8 cellular contexts compared by ENCODE assay signal in the genomic region with DNA sequence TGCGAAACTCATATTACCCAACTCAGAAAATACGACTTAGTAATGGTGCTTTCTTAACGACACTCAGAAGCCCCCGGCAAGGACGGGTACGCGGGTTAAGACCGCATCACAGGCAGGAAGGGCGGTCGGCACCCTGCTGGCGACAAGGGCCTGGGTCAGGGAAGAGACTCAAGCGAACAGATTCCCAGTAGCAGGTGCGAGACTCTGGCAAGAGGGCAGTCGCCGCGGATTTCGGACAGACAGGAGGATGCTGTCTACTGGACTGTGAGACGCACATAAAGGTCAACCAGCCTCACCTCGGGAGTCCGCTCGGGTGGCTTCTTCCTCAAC. TPM values are rescaled to one million over a fixed set of nuclear protein-coding genes. Genes with fewer than 3 reads are reported as not detected.
DNase-seq lines count a peak whose midpoint lies in the region; ATAC-seq, FAIRE-seq and TF ChIP-seq lines count a peak whose summit lies in the region.

No MANE protein-coding gene starts in this region.

- dilution Hi-C loops in keratinocyte (cut with MboI; ENCODE audit: extremely low pct_ligation_motif_present, low sequenced_read_pairs) = no loop called here

- H3K27ac Mint-ChIP-seq in T-cell (peak overlapping the region; percentile 99), MCF 10A (ENCODE audit: low read depth, unreplicated experiment) (peak overlapping the region; percentile 97)

- H2AFZ ChIP-seq in DND-41 (ENCODE audit: low read depth, low read length) = peak overlapping the region; percentile 94
- H2AFZ ChIP-seq in keratinocyte (ENCODE audit: control insufficient read depth, low read length) = peak overlapping the region; percentile 97

- CTCF ChIA-PET in T-cell (lab: Charles Lee) (interaction anchor here in 1 of 2 donors (2.0 kb wide), 1 partner anchor 45 kb away, joined by 7 read pairs; no protein-coding TSS in a partner anchor), MCF 10A (lab: Yijun Ruan, JAX) (no interaction called here)

- DNase-seq in DND-41 (peak; percentile 73), T-cell (peak in 31 of 34 experiments; percentile 36 to 74 (median 60)), MCF 10A (ENCODE audit: unreplicated experiment) (peak; percentile 73), keratinocyte (ENCODE audit: low read depth, low spot score) (no peak), NCI-H1694 treated with DMSO at 0.1 percent for 48 hours (lab: John Stamatoyannopoulos, UW) (no peak)
- peak; percentile 60 to 61 for DNase-seq in stimulated activated CD4-positive, alpha-beta T cell treated with anti-CD3 and anti-CD28 coated beads, Interleukin-2, amount 100 ng/mL, for 24 hours

- peaks cover 3% of the 10 kb centered on the region for H3K9me1 ChIP-seq in keratinocyte (ENCODE audit: control insufficient read depth, extremely low read depth, insufficient read depth, low read length)

- H3K27me3 ChIP-seq in DND-41 (ENCODE audit: insufficient read depth, low read length, poor library complexity) (no peaks in the 10 kb centered on the region), HUES48 (ENCODE audit: control insufficient read depth, insufficient read depth, low read length) (no peaks in the 10 kb centered on the region), keratinocyte (ENCODE audit: control insufficient read depth, extremely low read depth, insufficient read depth, low read length) (no peaks in the 10 kb centered on the region)

- H3K9me3 ChIP-seq in DND-41 (ENCODE audit: insufficient read depth, low read length, severe bottlenecking) = no peaks in the 10 kb centered on the region
- no peaks in the 10 kb centered on the region for H3K9me3 ChIP-seq in HUES48 (ENCODE audit: control insufficient read depth, insufficient read depth, low read length)
- H3K9me3 ChIP-seq in keratinocyte (ENCODE audit: control insufficient read depth, low read depth, low read length) = no peaks in the 10 kb centered on the region

- BruUV-seq in MCF 10A (replicated peaks; lab: Mats Ljungman, UMichigan) = TSS peak; percentile 58

- H3K36me3 Mint-ChIP-seq in T-cell = no peaks in the 10 kb centered on the region
- H3K36me3 Mint-ChIP-seq in MCF 10A (ENCODE audit: insufficient read depth, unreplicated experiment) = peaks cover 11% of the 10 kb centered on the region

- H3K27ac ChIP-seq in DND-41 (ENCODE audit: low read length) (peak overlapping the region; percentile 88), HUES48 (ENCODE audit: low read depth, low read length) (peak overlapping the region; percentile 99), keratinocyte (ENCODE audit: control insufficient read depth, insufficient read depth, low read length) (peak overlapping the region; percentile 91)

- POLR2A ChIA-PET in T-cell (lab: Charles Lee) = interaction anchor here in 1 of 2 donors (1.0 kb wide), 1 partner anchor 45 kb away, joined by 3 read pairs; no protein-coding TSS in a partner anchor
- POLR2A ChIA-PET in MCF 10A (lab: Yijun Ruan, JAX) = interaction anchor here (0.6 to 1.5 kb wide), 4 partner anchors 11 to 659 kb away, joined by 3 to 4 read pairs (median 3); no protein-coding TSS in a partner anchor

- H3K9ac ChIP-seq in DND-41 (ENCODE audit: low read depth, low read length) = peak overlapping the region; percentile 88
- H3K9ac ChIP-seq in HUES48 (ENCODE audit: low read depth, low read length) = peak overlapping the region; percentile 90
- H3K9ac ChIP-seq in keratinocyte (ENCODE audit: control insufficient read depth, extremely low read depth, insufficient read depth, low read length) = peak overlapping the region; percentile 86

- intact Hi-C loops in MCF 10A (cut with micrococcal nuclease) = loop anchor here (1.0 to 2.0 kb wide), 2 partner anchors 45 to 372 kb away; no protein-coding TSS in a partner anchor

- peak overlapping the region; percentile 69 for H3K4me2 ChIP-seq in DND-41 (ENCODE audit: insufficient read depth, low read length)
- peak overlapping the region; percentile 84 for H3K4me2 ChIP-seq in keratinocyte (ENCODE audit: control insufficient read depth, extremely low read depth, insufficient read depth, low read depth, low read length)

- H3K27me3 Mint-ChIP-seq in T-cell = no peaks in the 10 kb centered on the region
- no peaks in the 10 kb centered on the region for H3K27me3 Mint-ChIP-seq in MCF 10A (ENCODE audit: insufficient read depth, unreplicated experiment)

- H3K36me3 ChIP-seq in DND-41 (ENCODE audit: insufficient read depth, low read length) = peaks cover 5% of the 10 kb centered on the region; the same call in 1 of the 2 replicates
- no peaks in the 10 kb centered on the region for H3K36me3 ChIP-seq in HUES48 (ENCODE audit: control insufficient read depth, insufficient read depth, low read length)
- H3K36me3 ChIP-seq in keratinocyte (ENCODE audit: control insufficient read depth in 2 of 2, extremely low read depth in 1 of 2, insufficient read depth in 2 of 2, low read length in 2 of 2) = peaks cover 0 to 2% of the 10 kb centered on the region in 2 experiments

- H4K20me1 ChIP-seq in DND-41 (ENCODE audit: insufficient read depth, low read length) = peaks cover 10% of the 10 kb centered on the region; the same call in 1 of the 2 replicates
- no peaks in the 10 kb centered on the region for H4K20me1 ChIP-seq in keratinocyte (ENCODE audit: control insufficient read depth, extremely low read depth, insufficient read depth, low read length)

- peak overlapping the region; percentile 65 to 84 for H3K4me3 ChIP-seq in DND-41 (ENCODE audit: low read depth in 1 of 2, low read length in 2 of 2)
- H3K4me3 ChIP-seq in HUES48 (ENCODE audit: low read depth, low read length) = peak overlapping the region; percentile 100
- H3K4me3 ChIP-seq in keratinocyte (ENCODE audit: control insufficient read depth in 2 of 3, extremely low read depth in 1 of 3, insufficient read depth in 2 of 3, low read depth in 1 of 3, low read length in 3 of 3) = peak overlapping the region; percentile 77 to 97 (median 97)

- FAIRE-seq in keratinocyte (lab: Jason Lieb, UNC) = no peak

- H3K4me1 ChIP-seq in DND-41 (ENCODE audit: insufficient read depth, low read length) (peaks cover 58% of the 10 kb centered on the region), HUES48 (ENCODE audit: control insufficient read depth, insufficient read depth, low read length) (peaks cover 23% of the 10 kb centered on the region), keratinocyte (ENCODE audit: control insufficient read depth, extremely low read depth, insufficient read depth, low read length) (peaks cover 33% of the 10 kb centered on the region)

- H3K4me3 Mint-ChIP-seq in T-cell (peak overlapping the region in 2 of 3 donors; percentile 98 to 99), MCF 10A (ENCODE audit: unreplicated experiment) (no peak overlapping the region)

- H3K4me1 Mint-ChIP-seq in T-cell (peaks cover 28 to 33% (median 28%) of the 10 kb centered on the region in 3 donors), MCF 10A (ENCODE audit: insufficient read depth, unreplicated experiment) (peaks cover 6% of the 10 kb centered on the region)

- peaks cover 54% of the 10 kb centered on the region for H3K79me2 ChIP-seq in DND-41 (ENCODE audit: insufficient read depth, low read length)
- peaks cover 53% of the 10 kb centered on the region for H3K79me2 ChIP-seq in keratinocyte (ENCODE audit: control insufficient read depth, insufficient read depth, low read length)

- no peaks in the 10 kb centered on the region for H3K9me3 Mint-ChIP-seq in T-cell
- no peaks in the 10 kb centered on the region for H3K9me3 Mint-ChIP-seq in MCF 10A (ENCODE audit: unreplicated experiment)

- peak; percentile 46 for ATAC-seq in DND-41 (ENCODE audit: insufficient read depth, low read depth)
- peak; percentile 30 for ATAC-seq in GM21447 (IDR thresholded peaks at IDR 0.05; ENCODE audit: unreplicated experiment)
- ATAC-seq in T-cell (replicated peaks in 1 of 4) = peak; percentile 26 to 41 (median 36)

- TF ChIP-seq CTCF in DND-41 (IDR thresholded peaks at IDR 0.05; ENCODE audit: borderline replicate concordance, extremely low read depth, low read length, poor library complexity, severe bottlenecking) = peak; percentile 17
- TF ChIP-seq CTCF in MCF 10A (IDR thresholded peaks at IDR 0.05; ENCODE audit: unreplicated experiment) = no peak
- no peak for TF ChIP-seq CTCF in keratinocyte (optimal IDR thresholded peaks at IDR 0.05 in 1 of 3, IDR thresholded peaks at IDR 0.05 in 1 of 3, conservative IDR thresholded peaks at IDR 0.05 in 1 of 3; ENCODE audit: extremely low read depth in 1 of 3, insufficient read depth in 2 of 3, low read length in 3 of 3)

RNA-seq across cellular contexts. Expression of gene RAPGEF6, which starts 0.4 kb away (rescaled TPM):
- total RNA-seq in T-cell (100 to 1,000 TPM in 1 of 5 donors, 10 to 100 TPM in 4; 82.9 to 122 (median 87.7) TPM), MCF 10A (2022) (20.5 and 23.4 TPM in 2 replicates)
- polyA plus RNA-seq in keratinocyte = 6.2 to 8.7 TPM (median 6.8 TPM) in 3 replicates
- polyA plus RNA-seq in keratinocyte (2011; ENCODE audit: low read depth) = 15.7 TPM
- 1.7 and 3.6 TPM in 2 replicates for polyA plus RNA-seq in keratinocyte (2011; cell fraction: cytosol; rRNA removed)
- 14.1 and 14.7 TPM in 2 replicates for polyA plus RNA-seq in keratinocyte (2011; cell fraction: nucleus; rRNA removed)
- 3.6 and 4.4 TPM in 2 replicates for polyA plus RNA-seq in keratinocyte (2012; ENCODE audit: low replicate concordance)
- polyA minus RNA-seq in keratinocyte = 4.1 to 58.2 TPM (median 30.6 TPM) in 3 replicates
- polyA minus RNA-seq in keratinocyte (2011; cell fraction: cytosol; rRNA and poly(A)+ RNA removed) = 9.6 TPM
- 32.0 and 64.1 TPM in 2 replicates for polyA minus RNA-seq in keratinocyte (2011; cell fraction: nucleus; rRNA and poly(A)+ RNA removed)

Comparison
In these comparisons a context has a peak if more than half of its experiments do, and no peak if none do; other contexts are left out.
1. DNase-seq: peak in DND-41 (single experiment), T-cell (31 of 34), MCF 10A (single experiment) and stimulated activated CD4-positive, alpha-beta T cell treated with anti-CD3 and anti-CD28 coated beads, Interleukin-2, amount 100 ng/mL, for 24 hours (2 of 2); none in keratinocyte (single experiment) and NCI-H1694 treated with DMSO at 0.1 percent for 48 hours (single experiment).
2. Peak in every context shown above with its lines, with median percentiles within 50 percentile points of each other: ATAC-seq, H3K27ac ChIP-seq, H3K4me3 ChIP-seq and H3K9ac ChIP-seq.